22 cellular contexts compared by ENCODE assay signal in the genomic region with DNA sequence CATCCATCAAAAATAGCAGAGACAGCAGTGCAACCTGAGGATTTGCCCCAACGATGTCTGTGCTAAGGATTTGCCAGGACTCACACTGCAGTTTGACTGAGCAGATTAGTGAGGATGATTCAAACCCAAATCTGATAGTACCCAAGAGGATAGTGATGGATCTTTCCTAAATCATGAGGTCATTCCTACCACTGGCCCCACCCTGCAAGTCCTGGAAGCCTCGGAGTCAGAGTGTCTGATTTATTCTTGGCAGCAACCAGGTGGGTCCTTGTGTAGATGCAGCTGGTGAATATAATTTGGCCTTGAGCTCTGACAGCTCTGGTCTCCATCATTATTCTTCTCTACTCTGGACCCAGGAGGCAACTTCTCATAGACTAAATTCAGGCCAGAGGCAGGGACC.
DNase-seq lines count a peak whose midpoint lies in the region; ATAC-seq and TF ChIP-seq lines count a peak whose summit lies in the region.
"Had no signal": no experiment of that assay in that cellular context is flagged by ENCODE, and none has a peak within 500 bp of the region (broad histone marks: within the 10 kb centered on the region; RNA-seq: fewer than 3 reads in every experiment).

No MANE protein-coding gene starts in this region.

- TF ChIP-seq CTCF in fibroblast of the aortic adventitia (IDR thresholded peaks at IDR 0.05; ENCODE audit: insufficient read depth, low read length) = no peak

- no peak overlapping the region for H3K4me3 ChIP-seq in fibroblast of the aortic adventitia (ENCODE audit: low read depth, low read length)

- peak; percentile 29 for DNase-seq in NCI-H82 (lab: John Stamatoyannopoulos, UW)
- no peak for DNase-seq in NCI-H82 treated with DMSO at 0.1 percent for 48 hours (lab: John Stamatoyannopoulos, UW; ENCODE audit: unreplicated experiment)
- DNase-seq in fibroblast of the aortic adventitia (ENCODE audit: low read depth) = peak; percentile 18
- DNase-seq in stromal cell of bone marrow (ENCODE audit: low read depth) = peak; percentile 13
- no peak for DNase-seq in NCI-H146 (lab: John Stamatoyannopoulos, UW)
- no peak for DNase-seq in GM19240 (ENCODE audit: insufficient read length, low spot score)
- DNase-seq: BE2C; CD8-positive, alpha-beta memory T cell; DMS 273 treated with DMSO at 0.1 percent for 48 hours; DMS79 treated with DMSO at 0.1 percent for 48 hours; GF-D8; NCI-H1092; NCI-H1417 treated with DMSO at 0.1 percent for 48 hours; NCI-H187; NCI-H2171 treated with DMSO at 0.1 percent for 48 hours; NCI-H345; NCI-H510A treated with DMSO at 0.1 percent for 48 hours; NCI-H748 treated with DMSO at 0.1 percent for 48 hours; RPMI8226; SIG-M5 had no signal

- ATAC-seq in SK-N-SH treated with all-trans-retinoic acid at 6 μM for 48 hours = no peak
- ATAC-seq: HCT116 had no signal

TF ChIP-seq in SK-N-SH treated with all-trans-retinoic acid at 6 μM for 48 hours, 23 proteins besides CTCF, POLR2A, EP300 and RAD21:
- TF ChIP-seq, protein P1, sequence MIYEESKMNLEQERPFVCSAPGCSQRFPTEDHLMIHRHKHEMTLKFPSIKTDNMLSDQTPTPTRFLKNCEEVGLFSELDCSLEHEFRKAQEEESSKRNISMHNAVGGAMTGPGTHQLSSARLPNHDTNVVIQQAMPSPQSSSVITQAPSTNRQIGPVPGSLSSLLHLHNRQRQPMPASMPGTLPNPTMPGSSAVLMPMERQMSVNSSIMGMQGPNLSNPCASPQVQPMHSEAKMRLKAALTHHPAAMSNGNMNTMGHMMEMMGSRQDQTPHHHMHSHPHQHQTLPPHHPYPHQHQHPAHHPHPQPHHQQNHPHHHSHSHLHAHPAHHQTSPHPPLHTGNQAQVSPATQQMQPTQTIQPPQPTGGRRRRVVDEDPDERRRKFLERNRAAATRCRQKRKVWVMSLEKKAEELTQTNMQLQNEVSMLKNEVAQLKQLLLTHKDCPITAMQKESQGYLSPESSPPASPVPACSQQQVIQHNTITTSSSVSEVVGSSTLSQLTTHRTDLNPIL (CRISPR knock-in tag; IDR thresholded peaks at IDR 0.05; ENCODE audit: low read depth) = no peak
- peak; percentile 24; the same call in 1 of the 2 replicates for TF ChIP-seq ISL1 (CRISPR knock-in tag; IDR thresholded peaks at IDR 0.05)

Comparison
In these comparisons a context has a peak if more than half of its experiments do, and no peak if none do; other contexts are left out.
1. DNase-seq: peak in NCI-H82 (single experiment), fibroblast of the aortic adventitia (single experiment) and stromal cell of bone marrow (single experiment); none in NCI-H82 treated with DMSO at 0.1 percent for 48 hours (single experiment), NCI-H146 (single experiment) and GM19240 (single experiment).